In the genomic region with DNA sequence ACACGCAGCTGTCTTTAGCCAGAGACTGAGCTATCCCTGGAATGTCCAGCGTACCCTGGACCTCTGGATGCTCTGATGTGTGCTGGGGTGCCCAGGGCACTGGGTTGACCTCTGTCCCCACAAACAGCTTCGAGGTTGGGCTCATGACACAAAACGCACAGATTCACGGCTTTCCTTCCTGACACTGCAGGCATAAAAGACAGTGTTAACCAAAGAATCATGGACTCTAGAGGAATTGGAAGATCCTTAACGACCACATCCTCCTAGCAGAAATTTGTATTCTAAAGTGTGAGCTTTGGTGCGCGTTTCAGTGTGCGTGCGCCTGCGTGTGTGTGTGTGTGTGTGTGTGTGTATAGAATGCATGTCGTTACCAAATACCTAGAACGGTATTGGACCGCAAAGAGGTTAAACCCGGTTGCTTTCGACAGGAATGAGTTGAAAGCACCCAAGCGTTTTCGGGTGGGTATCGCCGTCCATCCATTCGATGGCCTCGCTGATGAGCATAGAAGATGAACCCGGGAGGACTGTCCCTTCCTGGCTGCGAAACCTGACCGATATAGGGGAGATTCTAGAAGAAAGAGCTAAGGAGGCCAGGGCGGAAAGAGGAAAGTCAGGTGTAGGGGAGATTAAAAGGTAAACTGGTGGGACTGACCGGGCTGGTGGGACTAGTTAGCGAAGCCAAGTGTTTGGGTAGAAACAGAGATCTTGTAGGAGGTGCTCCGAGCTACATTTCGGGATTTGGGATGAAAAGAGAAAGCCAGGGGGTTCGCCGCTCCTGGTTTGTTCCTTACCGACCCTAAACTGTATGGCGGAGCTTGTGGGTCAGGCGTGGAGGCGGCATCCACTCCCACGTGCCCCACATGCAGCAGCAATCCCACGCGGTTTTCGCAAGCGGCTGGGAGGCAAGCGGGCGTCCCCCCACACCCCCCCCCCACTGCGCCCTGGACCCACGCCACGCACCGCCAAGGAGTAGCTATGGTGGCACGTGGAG, we compare ENCODE assay signal across 12 cellular contexts. TPM values are rescaled to one million over a fixed set of nuclear protein-coding genes. Genes with fewer than 3 reads are reported as not detected.
DNase-seq lines count a peak whose midpoint lies in the region; ATAC-seq, FAIRE-seq and TF ChIP-seq lines count a peak whose summit lies in the region.
"Had no signal": no experiment of that assay in that cellular context is flagged by ENCODE, and none has a peak within 500 bp of the region (broad histone marks: within the 10 kb centered on the region; RNA-seq: fewer than 3 reads in every experiment).

No MANE protein-coding gene starts in this region.

- DNase-seq in left ventricle myocardium inferior, result no peak
- no peak for DNase-seq in heart left ventricle
- DNase-seq in keratinocyte (ENCODE audit: low read depth, low spot score), result no peak
- no peak for DNase-seq in type B pancreatic cell (ENCODE audit: extremely low spot score, unreplicated experiment)
- no peak for DNase-seq in NCI-H1930 (lab: John Stamatoyannopoulos, UW)
- DNase-seq in EL, result no peak
- DNase-seq in stimulated activated CD4-positive, alpha-beta T cell treated with anti-CD3 and anti-CD28 coated beads, Interleukin-15, amount 100 ng/mL, for 24 hours, result no peak
- DNase-seq: NCI-H226, SHP77 had no signal

- WGBS in heart left ventricle, 4 donors, result 5 to 13% (median 9%) methylated on average over 33 to 48 of the region's 48 CpGs

- no peaks in the 10 kb centered on the region for H3K9me1 ChIP-seq in keratinocyte (ENCODE audit: control insufficient read depth, extremely low read depth, insufficient read depth, low read length)

- H3K9ac ChIP-seq in keratinocyte (ENCODE audit: control insufficient read depth, extremely low read depth, insufficient read depth, low read length), result no peak overlapping the region

- no peaks in the 10 kb centered on the region for H3K9me3 ChIP-seq in left ventricle myocardium inferior (replicated peaks)
- H3K9me3 ChIP-seq in heart left ventricle, result no peaks in the 10 kb centered on the region
- H3K9me3 ChIP-seq in keratinocyte (ENCODE audit: control insufficient read depth, low read depth, low read length), result no peaks in the 10 kb centered on the region

- H3K27me3 Mint-ChIP-seq in activated T-helper 17 cell treated with anti-CD3 and anti-CD28 coated beads, Interleukin-2, amount 50 U/mL, for 72 hours, result peaks cover 86% of the 10 kb centered on the region
- H3K27me3 Mint-ChIP-seq in type B pancreatic cell, result peaks cover 99% of the 10 kb centered on the region

- H3K27ac Mint-ChIP-seq in activated T-helper 17 cell treated with anti-CD3 and anti-CD28 coated beads, Interleukin-2, amount 50 U/mL, for 72 hours, result no peak overlapping the region
- H3K27ac Mint-ChIP-seq in type B pancreatic cell, result peak overlapping the region; percentile 55

- TF ChIP-seq CTCF in left ventricle myocardium inferior (IDR thresholded peaks at IDR 0.05; ENCODE audit: borderline replicate concordance) (no peak), heart left ventricle (IDR thresholded peaks at IDR 0.05) (no peak), keratinocyte (optimal IDR thresholded peaks at IDR 0.05 in 1 of 3, IDR thresholded peaks at IDR 0.05 in 1 of 3, conservative IDR thresholded peaks at IDR 0.05 in 1 of 3; ENCODE audit: extremely low read depth in 1 of 3, insufficient read depth in 2 of 3, low read length in 3 of 3) (no peak), type B pancreatic cell (conservative IDR thresholded peaks at IDR 0.05) (no peak)

- H3K4me2 ChIP-seq in keratinocyte (ENCODE audit: control insufficient read depth, extremely low read depth, insufficient read depth, low read depth, low read length), result peak overlapping the region; percentile 28

- no peak for FAIRE-seq in keratinocyte (lab: Jason Lieb, UNC)
- FAIRE-seq: frontal cortex had no signal

- H3K36me3 Mint-ChIP-seq in activated T-helper 17 cell treated with anti-CD3 and anti-CD28 coated beads, Interleukin-2, amount 50 U/mL, for 72 hours (ENCODE audit: low read depth), result peaks cover 10% of the 10 kb centered on the region
- peaks cover 4% of the 10 kb centered on the region for H3K36me3 Mint-ChIP-seq in type B pancreatic cell

- no peaks in the 10 kb centered on the region for H4K20me1 ChIP-seq in keratinocyte (ENCODE audit: control insufficient read depth, extremely low read depth, insufficient read depth, low read length)

- peak overlapping the region; percentile 66 for H3K4me3 Mint-ChIP-seq in activated T-helper 17 cell treated with anti-CD3 and anti-CD28 coated beads, Interleukin-2, amount 50 U/mL, for 72 hours
- peak overlapping the region; percentile 77 for H3K4me3 Mint-ChIP-seq in type B pancreatic cell

- peaks cover 55% of the 10 kb centered on the region for H3K4me1 ChIP-seq in left ventricle myocardium inferior
- H3K4me1 ChIP-seq in heart left ventricle, result peaks cover 0 to 47% (median 24%) of the 10 kb centered on the region in 12 donors
- peaks cover 10% of the 10 kb centered on the region for H3K4me1 ChIP-seq in keratinocyte (ENCODE audit: control insufficient read depth, extremely low read depth, insufficient read depth, low read length)

- H3K79me2 ChIP-seq in keratinocyte (ENCODE audit: control insufficient read depth, insufficient read depth, low read length), result no peaks in the 10 kb centered on the region

- no peak for TF ChIP-seq POLR2A in heart left ventricle (IDR thresholded peaks at IDR 0.05)

- H3K4me3 ChIP-seq in left ventricle myocardium inferior, result peak overlapping the region; percentile 48
- peak overlapping the region in 2 of 12 donors; percentile 5 to 17 for H3K4me3 ChIP-seq in heart left ventricle
- H3K4me3 ChIP-seq in keratinocyte (ENCODE audit: control insufficient read depth in 2 of 3, extremely low read depth in 1 of 3, insufficient read depth in 2 of 3, low read depth in 1 of 3, low read length in 3 of 3), result no peak overlapping the region

- H3K36me3 ChIP-seq in left ventricle myocardium inferior, result no peaks in the 10 kb centered on the region
- no peaks in the 10 kb centered on the region for H3K36me3 ChIP-seq in heart left ventricle
- no peaks in the 10 kb centered on the region for H3K36me3 ChIP-seq in keratinocyte (ENCODE audit: control insufficient read depth in 2 of 2, extremely low read depth in 1 of 2, insufficient read depth in 2 of 2, low read length in 2 of 2)

- H3K27me3 ChIP-seq in left ventricle myocardium inferior (ENCODE audit: low read depth) (peaks cover 100% of the 10 kb centered on the region), heart left ventricle (peaks cover 39 to 100% (median 95%) of the 10 kb centered on the region in 9 donors), keratinocyte (ENCODE audit: control insufficient read depth, extremely low read depth, insufficient read depth, low read length) (peaks cover 86% of the 10 kb centered on the region)

- H2AFZ ChIP-seq in keratinocyte (ENCODE audit: control insufficient read depth, low read length), result no peak overlapping the region

- intact Hi-C loops in left ventricle myocardium inferior (cut with micrococcal nuclease) (no loop called here), heart left ventricle (cut with DNase I) (no loop called here)

- H3K27ac ChIP-seq in left ventricle myocardium inferior (replicated peaks) (no peak overlapping the region), heart left ventricle (no peak overlapping the region), keratinocyte (ENCODE audit: control insufficient read depth, insufficient read depth, low read length) (no peak overlapping the region)
- H3K27ac ChIP-seq: C4-2B had no signal

- no peaks in the 10 kb centered on the region for H3K9me3 Mint-ChIP-seq in activated T-helper 17 cell treated with anti-CD3 and anti-CD28 coated beads, Interleukin-2, amount 50 U/mL, for 72 hours
- H3K9me3 Mint-ChIP-seq in type B pancreatic cell, result peaks cover 4% of the 10 kb centered on the region

- peaks cover 24% of the 10 kb centered on the region for H3K4me1 Mint-ChIP-seq in activated T-helper 17 cell treated with anti-CD3 and anti-CD28 coated beads, Interleukin-2, amount 50 U/mL, for 72 hours
- H3K4me1 Mint-ChIP-seq in type B pancreatic cell (ENCODE audit: unreplicated experiment), result peaks cover 24% of the 10 kb centered on the region

- dilution Hi-C loops in keratinocyte (cut with MboI; ENCODE audit: extremely low pct_ligation_motif_present, low sequenced_read_pairs), result no loop called here

- ATAC-seq in heart left ventricle, result no peak
- ATAC-seq in activated T-helper 17 cell treated with anti-CD3 and anti-CD28 coated beads, Interleukin-2, amount 50 U/mL, for 72 hours (replicated peaks), result no peak

RNA-seq across cellular contexts. Expression of a gene that starts 6.8 kb away (rescaled TPM):
- not detected for total RNA-seq in left ventricle myocardium inferior
- total RNA-seq in heart left ventricle, result 1 to 10 TPM in 1 of 9 donors, under 1 TPM in 6, not detected in 2; 0.04 to 1.1 (median 0.15) TPM
- under 1 TPM; 0.01 to 0.04 TPM for polyA plus RNA-seq in heart left ventricle
- not detected for total RNA-seq in activated T-helper 17 cell treated with anti-CD3 and anti-CD28 coated beads, Interleukin-2, amount 50 U/mL, for 72 hours
- polyA plus RNA-seq in keratinocyte, result not detected in 3 replicates
- not detected for polyA plus RNA-seq in keratinocyte (2011; ENCODE audit: low read depth)
- polyA plus RNA-seq in keratinocyte (2011; cell fraction: cytosol; rRNA removed), result not detected in 2 replicates
- polyA plus RNA-seq in keratinocyte (2011; cell fraction: nucleus; rRNA removed), result not detected in 2 replicates
- polyA plus RNA-seq in keratinocyte (2012; ENCODE audit: low replicate concordance), result not detected in 2 replicates
- not detected in 3 replicates for polyA minus RNA-seq in keratinocyte
- polyA minus RNA-seq in keratinocyte (2011; cell fraction: cytosol; rRNA and poly(A)+ RNA removed), result not detected
- not detected in 2 replicates for polyA minus RNA-seq in keratinocyte (2011; cell fraction: nucleus; rRNA and poly(A)+ RNA removed)
- 0.31 and 1.7 TPM in 2 replicates for total RNA-seq in type B pancreatic cell (ENCODE audit: low replicate concordance)

RNA-seq across cellular contexts. Expression of a gene that starts 8.0 kb away (rescaled TPM):
- total RNA-seq in left ventricle myocardium inferior (7.8 TPM), heart left ventricle (10 to 100 TPM in 3 of 9 donors, 1 to 10 TPM in 6; 2.8 to 15.2 (median 6.8) TPM), type B pancreatic cell (ENCODE audit: low replicate concordance) (2.2 and 3.7 TPM in 2 replicates)
- polyA plus RNA-seq in heart left ventricle (10 to 100 TPM in 1 of 2 donors, 1 to 10 TPM in 1; 4.1 to 13.0 TPM), keratinocyte (3.0 to 7.0 TPM (median 6.2 TPM) in 3 replicates)
- total RNA-seq in activated T-helper 17 cell treated with anti-CD3 and anti-CD28 coated beads, Interleukin-2, amount 50 U/mL, for 72 hours, result under 1 TPM; 0.50 to 0.78 TPM
- not detected for polyA plus RNA-seq in keratinocyte (2011; ENCODE audit: low read depth)
- 6.1 and 7.2 TPM in 2 replicates for polyA plus RNA-seq in keratinocyte (2011; cell fraction: cytosol; rRNA removed)
- 0.80 and 1.3 TPM in 2 replicates for polyA plus RNA-seq in keratinocyte (2011; cell fraction: nucleus; rRNA removed)
- 3.1 and 4.3 TPM in 2 replicates for polyA plus RNA-seq in keratinocyte (2012; ENCODE audit: low replicate concordance)
- 0.66 TPM in 1 of 3 replicates, not detected in the others for polyA minus RNA-seq in keratinocyte
- polyA minus RNA-seq in keratinocyte (2011; cell fraction: cytosol; rRNA and poly(A)+ RNA removed), result not detected
- not detected in 2 replicates for polyA minus RNA-seq in keratinocyte (2011; cell fraction: nucleus; rRNA and poly(A)+ RNA removed)
